Comparison of ENCODE assay signal across 29 cellular contexts in genomic region chr11:66195867-66196266, GRCh38.
"Had no signal": no experiment of that assay in that cellular context is flagged by ENCODE, and none has a peak within 500 bp of the region (broad histone marks: within the 10 kb centered on the region; RNA-seq: fewer than 3 reads in every experiment).

No MANE protein-coding gene starts in this region.

- H3K4me1 Mint-ChIP-seq: activated CD4-positive, alpha-beta T cell treated with anti-CD3 and anti-CD28 coated beads, Interleukin-2, amount 10 ng/mL, durations not matched to agents 24 days and 14 days; activated naive CD4-positive, alpha-beta T cell treated with anti-CD3 and anti-CD28 coated beads, Interleukin-2, amount 10 ng/mL, durations not matched to agents 7 days and 5 days had no signal

- H3K9me3 ChIP-seq: neutrophil, pancreas had no signal

- H3K27me3 Mint-ChIP-seq: activated CD4-positive, alpha-beta memory T cell treated with anti-CD3 and anti-CD28 coated beads for 36 hours; activated CD4-positive, alpha-beta T cell treated with anti-CD3 and anti-CD28 coated beads, Interleukin-2, amount 10 ng/mL, durations not matched to agents 24 days and 14 days; activated naive CD4-positive, alpha-beta T cell treated with anti-CD3 and anti-CD28 coated beads, Interleukin-2, amount 10 ng/mL, durations not matched to agents 7 days and 5 days; naive B cell; stimulated activated memory B cell treated with anti-CD40 and anti-IgM and Interleukin-4, amounts not matched to agents 10 μg/mL and 1 μg/mL and 100 μg/mL, for 72 hours; stimulated activated naive CD8-positive, alpha-beta T cell treated with anti-CD3 and anti-CD28 coated beads, Interleukin-15, amount 100 ng/mL, for 72 hours had no signal

- H3K27ac Mint-ChIP-seq: activated CD4-positive, alpha-beta memory T cell treated with anti-CD3 and anti-CD28 coated beads for 36 hours; activated CD4-positive, alpha-beta T cell treated with anti-CD3 and anti-CD28 coated beads, Interleukin-2, amount 10 ng/mL, durations not matched to agents 24 days and 14 days; mesothelial cell of epicardium; naive B cell; nephron progenitor cell; stimulated activated memory B cell treated with anti-CD40 and anti-IgM and Interleukin-4, amounts not matched to agents 10 μg/mL and 1 μg/mL and 100 μg/mL, for 72 hours; stimulated activated naive CD8-positive, alpha-beta T cell treated with anti-CD3 and anti-CD28 coated beads, Interleukin-15, amount 100 ng/mL, for 72 hours had no signal

- DNase-seq: activated CD4-positive, alpha-beta memory T cell treated with anti-CD3 and anti-CD28 coated beads for 36 hours; activated CD4-positive, alpha-beta T cell treated with anti-CD3 and anti-CD28 coated beads, Interleukin-2, amount 10 ng/mL, durations not matched to agents 24 days and 14 days; activated CD4-positive, CD25-positive, alpha-beta regulatory T cell treated with anti-CD3 and anti-CD28 coated beads, Interleukin-2, amount 50 U/mL, for 72 hours; activated CD8-positive, alpha-beta memory T cell treated with anti-CD3 and anti-CD28 coated beads, Interleukin-2, amount 50 U/mL, for 4 hours; activated gamma-delta T cell; activated naive CD4-positive, alpha-beta T cell treated with anti-CD3 and anti-CD28 coated beads, Interleukin-2, amount 10 ng/mL, durations not matched to agents 7 days and 5 days; activated T-cell treated with anti-CD3 and anti-CD28 coated beads, Interleukin-2, amount 50 U/mL, for 1 hour; amygdala; central memory CD4-positive, alpha-beta T cell; dermis blood vessel endothelial cell; effector CD8-positive, alpha-beta T cell; islet precursor cell; left colon; mammary epithelial cell; naive B cell; nephron progenitor cell; pancreas; psoas muscle; stimulated activated CD4-positive, alpha-beta T cell treated with anti-CD3 and anti-CD28 coated beads, Interleukin-1b, Interleukin-23, amount 100 ng/mL, for 48 hours; stimulated activated CD4-positive, alpha-beta T cell treated with anti-CD3 and anti-CD28 coated beads, Interleukin-4, amount 100 ng/mL, for 4 hours; stimulated activated CD8-positive, alpha-beta memory T cell treated with anti-CD3 and anti-CD28 coated beads, Interleukin-4, amount 100 ng/mL, for 48 hours; stimulated activated naive CD8-positive, alpha-beta T cell treated with anti-CD3 and anti-CD28 coated beads, Interleukin-15, amount 100 ng/mL, for 72 hours; T-helper 9 cell; tibial artery had no signal

- H3K4me1 ChIP-seq: pancreas, psoas muscle had no signal

- H3K27ac ChIP-seq: epithelial cell of prostate, neutrophil, pancreas, psoas muscle, tibial artery had no signal

- H3K4me3 ChIP-seq: pancreas, psoas muscle, smooth muscle cell, tibial artery had no signal

- H3K27me3 ChIP-seq: neutrophil, pancreas, tibial artery had no signal

- ATAC-seq: left colon; pancreas; psoas muscle; stimulated activated memory B cell treated with anti-CD40 and anti-IgM and Interleukin-4, amounts not matched to agents 10 μg/mL and 1 μg/mL and 100 μg/mL, for 72 hours; stimulated activated naive CD8-positive, alpha-beta T cell treated with anti-CD3 and anti-CD28 coated beads, Interleukin-15, amount 100 ng/mL, for 72 hours had no signal

- H3K9me3 Mint-ChIP-seq: stimulated activated memory B cell treated with anti-CD40 and anti-IgM and Interleukin-4, amounts not matched to agents 10 μg/mL and 1 μg/mL and 100 μg/mL, for 72 hours had no signal

- H3K4me3 Mint-ChIP-seq: activated CD4-positive, alpha-beta memory T cell treated with anti-CD3 and anti-CD28 coated beads for 36 hours; activated CD4-positive, alpha-beta T cell treated with anti-CD3 and anti-CD28 coated beads, Interleukin-2, amount 10 ng/mL, durations not matched to agents 24 days and 14 days; activated naive CD4-positive, alpha-beta T cell treated with anti-CD3 and anti-CD28 coated beads, Interleukin-2, amount 10 ng/mL, durations not matched to agents 7 days and 5 days; mesothelial cell of epicardium; naive B cell; nephron progenitor cell; stimulated activated memory B cell treated with anti-CD40 and anti-IgM and Interleukin-4, amounts not matched to agents 10 μg/mL and 1 μg/mL and 100 μg/mL, for 72 hours; stimulated activated naive CD8-positive, alpha-beta T cell treated with anti-CD3 and anti-CD28 coated beads, Interleukin-15, amount 100 ng/mL, for 72 hours had no signal
